24 cellular contexts compared by ENCODE assay signal in the genomic region with DNA sequence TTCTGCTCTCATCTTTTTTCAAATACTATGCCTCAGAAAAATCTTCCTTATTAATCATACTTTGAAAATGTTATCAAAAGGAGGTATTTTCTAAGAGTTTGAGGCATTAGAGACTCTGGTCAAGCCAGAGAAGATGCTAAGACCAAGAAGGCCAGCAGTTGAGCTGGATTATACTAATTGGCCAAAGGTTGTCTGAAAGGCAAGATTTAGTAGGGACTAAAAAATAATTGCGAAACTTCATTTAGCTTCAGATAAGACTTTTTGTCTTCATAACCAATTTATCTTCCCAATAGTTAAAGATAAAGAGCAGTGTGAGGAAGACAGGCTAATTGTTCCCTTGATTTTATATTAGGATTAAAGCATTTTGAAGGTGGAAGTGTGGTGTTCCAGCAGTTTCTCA.
"Had no signal": no experiment of that assay in that cellular context is flagged by ENCODE, and none has a peak within 500 bp of the region (broad histone marks: within the 10 kb centered on the region; RNA-seq: fewer than 3 reads in every experiment).

No MANE protein-coding gene starts in this region.

- H3K27ac Mint-ChIP-seq: immature natural killer cell; mesothelial cell of epicardium; naive thymus-derived CD8-positive, alpha-beta T cell had no signal

- H3K4me2 ChIP-seq: hepatocyte had no signal

- H3K4me3 Mint-ChIP-seq: immature natural killer cell; mesothelial cell of epicardium; naive B cell; naive thymus-derived CD8-positive, alpha-beta T cell had no signal

- H3K27me3 Mint-ChIP-seq: naive B cell; naive thymus-derived CD8-positive, alpha-beta T cell had no signal

- H3K27me3 ChIP-seq: dorsolateral prefrontal cortex, esophagus muscularis mucosa, foreskin keratinocyte, gastroesophageal sphincter, heart left ventricle, hepatocyte, left lung had no signal

- H3K36me3 Mint-ChIP-seq: immature natural killer cell, mesothelial cell of epicardium, naive B cell had no signal

- H3K9me3 ChIP-seq: esophagus muscularis mucosa, gastroesophageal sphincter, heart left ventricle, left lung, lower lobe of right lung had no signal

- H2AFZ ChIP-seq: hepatocyte had no signal

- H3K36me3 ChIP-seq: esophagus muscularis mucosa, gastroesophageal sphincter, heart left ventricle, left lung, lower lobe of right lung had no signal

- DNase-seq: dermis blood vessel endothelial cell; dorsolateral prefrontal cortex; effector CD4-positive, alpha-beta T cell; effector memory CD4-positive, alpha-beta T cell; foreskin keratinocyte; heart left ventricle; hypothalamus; immature natural killer cell; islet precursor cell; kidney; kidney glomerular epithelial cell; left colon; left lung; left ventricle myocardium superior; lower lobe of right lung; mesenchymal stem cell; mucosa of descending colon; naive B cell; naive thymus-derived CD8-positive, alpha-beta T cell had no signal

- H3K79me2 ChIP-seq: hepatocyte had no signal

- H3K4me1 ChIP-seq: esophagus muscularis mucosa, foreskin keratinocyte, gastroesophageal sphincter, heart left ventricle, left lung, lower lobe of right lung had no signal

- ATAC-seq: foreskin keratinocyte; gastroesophageal sphincter; heart left ventricle; left colon; left lung; left ventricle myocardium superior; lower lobe of right lung; mucosa of descending colon; naive thymus-derived CD8-positive, alpha-beta T cell had no signal

- H3K9me3 Mint-ChIP-seq: mesothelial cell of epicardium had no signal

- H3K4me1 Mint-ChIP-seq: immature natural killer cell; mesothelial cell of epicardium; naive B cell; naive thymus-derived CD8-positive, alpha-beta T cell had no signal

- H3K4me3 ChIP-seq: coronary artery, dorsolateral prefrontal cortex, esophagus muscularis mucosa, gastroesophageal sphincter, heart left ventricle, hepatocyte, left lung, lower lobe of right lung, mucosa of descending colon had no signal

- H3K27ac ChIP-seq: coronary artery, dorsolateral prefrontal cortex, esophagus muscularis mucosa, foreskin keratinocyte, gastroesophageal sphincter, heart left ventricle, hepatocyte, left lung, lower lobe of right lung had no signal
